10 cellular contexts compared by ENCODE assay signal in the genomic region with DNA sequence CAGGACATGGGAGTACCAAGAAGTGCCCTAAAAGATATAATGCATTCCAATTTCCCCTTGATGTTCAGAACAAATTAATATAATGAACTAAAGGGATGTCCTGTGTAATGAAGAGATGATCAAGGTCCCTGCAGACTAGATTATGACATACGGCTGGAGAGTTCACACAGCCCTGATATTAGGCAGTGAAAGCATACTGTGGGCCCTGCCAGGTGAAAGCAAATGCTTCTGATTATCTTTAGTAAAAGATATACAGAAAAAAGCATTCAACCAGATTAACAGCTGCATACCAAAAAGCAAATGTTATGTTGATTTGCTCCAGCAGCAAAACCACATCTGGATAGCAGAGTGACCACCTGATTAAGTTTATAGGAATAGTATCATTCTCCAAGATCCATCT. TPM values are rescaled to one million over a fixed set of nuclear protein-coding genes. Genes with fewer than 3 reads are reported as not detected.
"Had no signal": no experiment of that assay in that cellular context is flagged by ENCODE, and none has a peak within 500 bp of the region (broad histone marks: within the 10 kb centered on the region; RNA-seq: fewer than 3 reads in every experiment).

No MANE protein-coding gene starts in this region.

- DNase-seq: IMR-90, KBM-7, KG1 had no signal

- H3K27ac ChIP-seq: HL-60, KMS-11 had no signal

- H3K27ac Mint-ChIP-seq: IgD-negative memory B cell had no signal

- H3K4me3 ChIP-seq: K562 had no signal

- H3K4me3 Mint-ChIP-seq: IgD-negative memory B cell had no signal

- H3K9ac ChIP-seq: KMS-11 had no signal

- H3K27me3 Mint-ChIP-seq: IgD-negative memory B cell had no signal

- H3K4me2 ChIP-seq: KMS-11 had no signal

- H3K9me3 Mint-ChIP-seq: IgD-negative memory B cell had no signal

RNA-seq across cellular contexts. Expression of a gene that starts 12.1 kb away (rescaled TPM):
- total RNA-seq: HepG2, HT-29, HT1080, IMR-90, K562 had no signal
- polyA plus RNA-seq: HepG2, IMR-90, K562 had no signal
